In the genomic region with DNA sequence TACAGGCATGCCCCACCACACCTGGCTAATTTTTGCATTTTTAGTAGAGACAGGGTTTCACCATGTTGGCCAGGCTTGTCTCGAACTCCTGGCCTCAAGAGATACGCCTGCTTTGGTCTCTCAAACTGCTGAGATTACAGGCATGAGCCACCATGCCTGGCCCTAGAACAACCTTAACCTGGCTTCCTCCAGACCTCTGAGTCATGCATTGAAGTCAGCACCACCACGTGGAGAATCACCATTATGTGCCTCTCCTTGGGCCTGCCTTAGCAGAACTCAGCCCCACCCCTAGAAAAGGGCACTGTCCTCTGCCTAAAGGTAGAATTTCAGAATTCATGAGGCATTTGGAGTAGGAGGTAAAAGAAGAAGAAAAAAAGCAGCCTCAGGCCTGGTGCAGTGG, we compare ENCODE assay signal across 1 cellular context.
TF ChIP-seq lines count a peak whose summit lies in the region.

No MANE protein-coding gene starts in this region.

TF ChIP-seq in K562, 482 proteins besides CTCF, POLR2A, EP300 and RAD21 (continued from another document and continues in another):
- TF ChIP-seq, protein P1, sequence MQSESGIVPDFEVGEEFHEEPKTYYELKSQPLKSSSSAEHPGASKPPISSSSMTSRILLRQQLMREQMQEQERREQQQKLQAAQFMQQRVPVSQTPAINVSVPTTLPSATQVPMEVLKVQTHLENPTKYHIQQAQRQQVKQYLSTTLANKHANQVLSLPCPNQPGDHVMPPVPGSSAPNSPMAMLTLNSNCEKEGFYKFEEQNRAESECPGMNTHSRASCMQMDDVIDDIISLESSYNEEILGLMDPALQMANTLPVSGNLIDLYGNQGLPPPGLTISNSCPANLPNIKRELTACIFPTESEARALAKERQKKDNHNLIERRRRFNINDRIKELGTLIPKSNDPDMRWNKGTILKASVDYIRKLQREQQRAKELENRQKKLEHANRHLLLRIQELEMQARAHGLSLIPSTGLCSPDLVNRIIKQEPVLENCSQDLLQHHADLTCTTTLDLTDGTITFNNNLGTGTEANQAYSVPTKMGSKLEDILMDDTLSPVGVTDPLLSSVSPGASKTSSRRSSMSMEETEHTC (IDR thresholded peaks at IDR 0.05) = no peak
- TF ChIP-seq ZNF431 (CRISPR knock-in tag; IDR thresholded peaks at IDR 0.05) (no peak), ZNF239 (CRISPR knock-in tag; IDR thresholded peaks at IDR 0.05) (no peak), EHMT2 (IDR thresholded peaks at IDR 0.05) (peak; percentile 38; the same call in 1 of the 2 replicates), TAF15 (IDR thresholded peaks at IDR 0.05; ENCODE audit: low read depth, low read length) (no peak), XRCC3 (IDR thresholded peaks at IDR 0.05) (no peak), VEZF1 (CRISPR knock-in tag; IDR thresholded peaks at IDR 0.05) (no peak), ZNF143 (CRISPR knock-in tag; IDR thresholded peaks at IDR 0.05) (no peak), TCF7 (IDR thresholded peaks at IDR 0.05; ENCODE audit: borderline replicate concordance) (no peak), ZNF134 (CRISPR knock-in tag; conservative IDR thresholded peaks at IDR 0.05) (no peak), STAT5A (IDR thresholded peaks at IDR 0.05; ENCODE audit: borderline replicate concordance, low read length) (no peak), SLC30A9 (CRISPR knock-in tag; IDR thresholded peaks at IDR 0.05) (no peak), CBFA2T3 (IDR thresholded peaks at IDR 0.05) (peak; percentile 64), MTA3 (IDR thresholded peaks at IDR 0.05; ENCODE audit: borderline replicate concordance) (no peak), TBP (optimal IDR thresholded peaks at IDR 0.05; ENCODE audit: low read depth, low read length) (peak; percentile 48), JUNB (CRISPR knock-in tag; conservative IDR thresholded peaks at IDR 0.05) (no peak), SMARCA4 (IDR thresholded peaks at IDR 0.05) (0 out of 2 replicates have a peak, but pooled peaks have one; percentile 37), TRIM25 (IDR thresholded peaks at IDR 0.05; ENCODE audit: borderline replicate concordance) (no peak), NCOR1 (IDR thresholded peaks at IDR 0.05) (no peak), POLR2AphosphoS2 (IDR thresholded peaks at IDR 0.05; ENCODE audit: low read length) (no peak), ETS2 (tag; IDR thresholded peaks at IDR 0.05; ENCODE audit: borderline replicate concordance, poor library complexity, severe bottlenecking) (no peak), CHCHD3 (CRISPR knock-in tag; IDR thresholded peaks at IDR 0.05) (no peak), PREB (CRISPR knock-in tag; IDR thresholded peaks at IDR 0.05) (no peak), TCFL5 (CRISPR knock-in tag; conservative IDR thresholded peaks at IDR 0.05) (no peak), EZH2 (IDR thresholded peaks at IDR 0.05; ENCODE audit: borderline replicate concordance, low read depth, low read length) (no peak), CCNT2 (IDR thresholded peaks at IDR 0.05; ENCODE audit: borderline replicate concordance, extremely low read depth, insufficient read length, low read depth, low read length) (no peak), SMARCB1 (IDR thresholded peaks at IDR 0.05; ENCODE audit: insufficient read length, low read depth) (no peak), EWSR1 (IDR thresholded peaks at IDR 0.05; ENCODE audit: borderline replicate concordance, low read depth, partially characterized antibody) (no peak), ZNF224 (CRISPR knock-in tag; IDR thresholded peaks at IDR 0.05) (no peak), MTF1 (CRISPR knock-in tag; IDR thresholded peaks at IDR 0.05; ENCODE audit: borderline replicate concordance) (no peak), FOXA1 (IDR thresholded peaks at IDR 0.05; ENCODE audit: borderline replicate concordance) (no peak), CTBP1 (IDR thresholded peaks at IDR 0.05; ENCODE audit: borderline replicate concordance) (no peak), KDM5B (IDR thresholded peaks at IDR 0.05; ENCODE audit: insufficient replicate concordance, low read depth, low read length) (no peak), SETDB1 (IDR thresholded peaks at IDR 0.05; ENCODE audit: low read length) (no peak), ZNF445 (CRISPR knock-in tag; IDR thresholded peaks at IDR 0.05; ENCODE audit: low read depth) (no peak), BRD4 (IDR thresholded peaks at IDR 0.05) (no peak), TEAD1 (CRISPR knock-in tag; IDR thresholded peaks at IDR 0.05) (no peak), HDAC1 (IDR thresholded peaks at IDR 0.05) (no peak)
- TF ChIP-seq, protein P2, sequence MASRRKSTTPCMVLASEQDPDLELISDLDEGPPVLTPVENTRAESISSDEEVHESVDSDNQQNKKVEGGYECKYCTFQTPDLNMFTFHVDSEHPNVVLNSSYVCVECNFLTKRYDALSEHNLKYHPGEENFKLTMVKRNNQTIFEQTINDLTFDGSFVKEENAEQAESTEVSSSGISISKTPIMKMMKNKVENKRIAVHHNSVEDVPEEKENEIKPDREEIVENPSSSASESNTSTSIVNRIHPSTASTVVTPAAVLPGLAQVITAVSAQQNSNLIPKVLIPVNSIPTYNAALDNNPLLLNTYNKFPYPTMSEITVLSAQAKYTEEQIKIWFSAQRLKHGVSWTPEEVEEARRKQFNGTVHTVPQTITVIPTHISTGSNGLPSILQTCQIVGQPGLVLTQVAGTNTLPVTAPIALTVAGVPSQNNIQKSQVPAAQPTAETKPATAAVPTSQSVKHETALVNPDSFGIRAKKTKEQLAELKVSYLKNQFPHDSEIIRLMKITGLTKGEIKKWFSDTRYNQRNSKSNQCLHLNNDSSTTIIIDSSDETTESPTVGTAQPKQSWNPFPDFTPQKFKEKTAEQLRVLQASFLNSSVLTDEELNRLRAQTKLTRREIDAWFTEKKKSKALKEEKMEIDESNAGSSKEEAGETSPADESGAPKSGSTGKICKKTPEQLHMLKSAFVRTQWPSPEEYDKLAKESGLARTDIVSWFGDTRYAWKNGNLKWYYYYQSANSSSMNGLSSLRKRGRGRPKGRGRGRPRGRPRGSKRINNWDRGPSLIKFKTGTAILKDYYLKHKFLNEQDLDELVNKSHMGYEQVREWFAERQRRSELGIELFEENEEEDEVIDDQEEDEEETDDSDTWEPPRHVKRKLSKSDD (conservative IDR thresholded peaks at IDR 0.05; ENCODE audit: low read length) = no peak
- TF ChIP-seq, protein P3, sequence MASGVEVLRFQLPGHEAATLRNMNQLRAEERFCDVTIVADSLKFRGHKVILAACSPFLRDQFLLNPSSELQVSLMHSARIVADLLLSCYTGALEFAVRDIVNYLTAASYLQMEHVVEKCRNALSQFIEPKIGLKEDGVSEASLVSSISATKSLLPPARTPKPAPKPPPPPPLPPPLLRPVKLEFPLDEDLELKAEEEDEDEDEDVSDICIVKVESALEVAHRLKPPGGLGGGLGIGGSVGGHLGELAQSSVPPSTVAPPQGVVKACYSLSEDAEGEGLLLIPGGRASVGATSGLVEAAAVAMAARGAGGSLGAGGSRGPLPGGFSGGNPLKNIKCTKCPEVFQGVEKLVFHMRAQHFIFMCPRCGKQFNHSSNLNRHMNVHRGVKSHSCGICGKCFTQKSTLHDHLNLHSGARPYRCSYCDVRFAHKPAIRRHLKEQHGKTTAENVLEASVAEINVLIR (CRISPR knock-in tag; IDR thresholded peaks at IDR 0.05) = no peak
- TF ChIP-seq, protein P4, sequence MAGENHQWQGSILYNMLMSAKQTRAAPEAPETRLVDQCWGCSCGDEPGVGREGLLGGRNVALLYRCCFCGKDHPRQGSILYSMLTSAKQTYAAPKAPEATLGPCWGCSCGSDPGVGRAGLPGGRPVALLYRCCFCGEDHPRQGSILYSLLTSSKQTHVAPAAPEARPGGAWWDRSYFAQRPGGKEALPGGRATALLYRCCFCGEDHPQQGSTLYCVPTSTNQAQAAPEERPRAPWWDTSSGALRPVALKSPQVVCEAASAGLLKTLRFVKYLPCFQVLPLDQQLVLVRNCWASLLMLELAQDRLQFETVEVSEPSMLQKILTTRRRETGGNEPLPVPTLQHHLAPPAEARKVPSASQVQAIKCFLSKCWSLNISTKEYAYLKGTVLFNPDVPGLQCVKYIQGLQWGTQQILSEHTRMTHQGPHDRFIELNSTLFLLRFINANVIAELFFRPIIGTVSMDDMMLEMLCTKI (IDR thresholded peaks at IDR 0.05; ENCODE audit: partially characterized antibody) = no peak
- TF ChIP-seq, protein P5, sequence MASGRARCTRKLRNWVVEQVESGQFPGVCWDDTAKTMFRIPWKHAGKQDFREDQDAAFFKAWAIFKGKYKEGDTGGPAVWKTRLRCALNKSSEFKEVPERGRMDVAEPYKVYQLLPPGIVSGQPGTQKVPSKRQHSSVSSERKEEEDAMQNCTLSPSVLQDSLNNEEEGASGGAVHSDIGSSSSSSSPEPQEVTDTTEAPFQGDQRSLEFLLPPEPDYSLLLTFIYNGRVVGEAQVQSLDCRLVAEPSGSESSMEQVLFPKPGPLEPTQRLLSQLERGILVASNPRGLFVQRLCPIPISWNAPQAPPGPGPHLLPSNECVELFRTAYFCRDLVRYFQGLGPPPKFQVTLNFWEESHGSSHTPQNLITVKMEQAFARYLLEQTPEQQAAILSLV (tag; IDR thresholded peaks at IDR 0.05) = no peak
- TF ChIP-seq, protein P6, sequence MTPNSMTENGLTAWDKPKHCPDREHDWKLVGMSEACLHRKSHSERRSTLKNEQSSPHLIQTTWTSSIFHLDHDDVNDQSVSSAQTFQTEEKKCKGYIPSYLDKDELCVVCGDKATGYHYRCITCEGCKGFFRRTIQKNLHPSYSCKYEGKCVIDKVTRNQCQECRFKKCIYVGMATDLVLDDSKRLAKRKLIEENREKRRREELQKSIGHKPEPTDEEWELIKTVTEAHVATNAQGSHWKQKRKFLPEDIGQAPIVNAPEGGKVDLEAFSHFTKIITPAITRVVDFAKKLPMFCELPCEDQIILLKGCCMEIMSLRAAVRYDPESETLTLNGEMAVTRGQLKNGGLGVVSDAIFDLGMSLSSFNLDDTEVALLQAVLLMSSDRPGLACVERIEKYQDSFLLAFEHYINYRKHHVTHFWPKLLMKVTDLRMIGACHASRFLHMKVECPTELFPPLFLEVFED (CRISPR knock-in tag; conservative IDR thresholded peaks at IDR 0.05) = no peak
